29 cellular contexts compared by ENCODE assay signal in the genomic region with DNA sequence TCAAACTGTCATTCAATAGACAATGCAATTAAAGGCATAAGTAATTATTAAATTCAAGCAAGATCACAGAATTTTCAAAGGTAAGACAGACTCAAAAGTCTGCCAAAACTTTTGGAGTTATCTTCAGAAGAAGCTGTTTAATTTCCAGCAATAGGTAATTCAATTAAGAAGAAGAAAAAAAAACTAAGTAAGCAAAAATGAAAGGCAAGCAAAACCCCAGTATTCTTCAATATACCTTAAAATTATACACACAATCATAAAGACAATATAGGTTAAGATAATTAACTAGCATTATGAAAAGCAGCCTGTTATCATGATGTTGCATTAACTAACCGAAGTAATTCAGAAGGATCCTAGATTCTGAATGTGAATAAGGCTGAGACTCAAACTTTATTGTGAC.
"Had no signal": no experiment of that assay in that cellular context is flagged by ENCODE, and none has a peak within 500 bp of the region (broad histone marks: within the 10 kb centered on the region; RNA-seq: fewer than 3 reads in every experiment).

No MANE protein-coding gene starts in this region.

- H3K9me3 Mint-ChIP-seq: mesothelial cell of epicardium; naive B cell; natural killer cell treated with Interleukin-12 subunit alpha and Interleukin-12 subunit beta and Interleukin-15 and Interleukin-18, amount 100 ng/mL, for 72 hours; stimulated activated naive CD8-positive, alpha-beta T cell treated with anti-CD3 and anti-CD28 coated beads, Interleukin-15, amount 100 ng/mL, for 72 hours had no signal

- H3K9me3 ChIP-seq: esophagus muscularis mucosa, gastroesophageal sphincter, heart left ventricle, left lung, mucosa of descending colon, prostate gland, suprapubic skin, transverse colon, vagina had no signal

- H3K4me2 ChIP-seq: hepatocyte had no signal

- H3K36me3 Mint-ChIP-seq: naive B cell had no signal

- H3K27me3 Mint-ChIP-seq: naive B cell; natural killer cell treated with Interleukin-12 subunit alpha and Interleukin-12 subunit beta and Interleukin-15 and Interleukin-18, amount 100 ng/mL, for 72 hours; stimulated activated naive CD8-positive, alpha-beta T cell treated with anti-CD3 and anti-CD28 coated beads, Interleukin-15, amount 100 ng/mL, for 72 hours had no signal

- H3K36me3 ChIP-seq: gastroesophageal sphincter, prostate gland, suprapubic skin, transverse colon, vagina had no signal

- H3K27ac Mint-ChIP-seq: mesothelial cell of epicardium; natural killer cell treated with Interleukin-12 subunit alpha and Interleukin-12 subunit beta and Interleukin-15 and Interleukin-18, amount 100 ng/mL, for 72 hours had no signal

- DNase-seq: dermis blood vessel endothelial cell; effector memory CD4-positive, alpha-beta T cell; foreskin keratinocyte; heart left ventricle; left cardiac atrium; left lung; mesenchymal stem cell; mucosa of descending colon; naive B cell; nucleus accumbens; retina; stimulated activated CD4-positive, alpha-beta T cell treated with anti-CD3 and anti-CD28 coated beads, Interleukin-12 subunit alpha, Interleukin-12 subunit beta, amount 100 ng/mL, for 4 hours; stimulated activated CD4-positive, alpha-beta T cell treated with anti-CD3 and anti-CD28 coated beads, Interleukin-1b, Interleukin-23, amount 100 ng/mL, for 48 hours; stimulated activated CD4-positive, alpha-beta T cell treated with anti-CD3 and anti-CD28 coated beads, Interleukin-4, amount 100 ng/mL, for 1 hour; stimulated activated CD8-positive, alpha-beta memory T cell treated with anti-CD3 and anti-CD28 coated beads, Interleukin-4, amount 100 ng/mL, for 48 hours; stimulated activated naive CD4-positive, alpha-beta T cell; stimulated activated naive CD8-positive, alpha-beta T cell treated with anti-CD3 and anti-CD28 coated beads, Interleukin-15, amount 100 ng/mL, for 72 hours; transverse colon had no signal

- H3K4me3 ChIP-seq: coronary artery, esophagus muscularis mucosa, gastroesophageal sphincter, heart left ventricle, hepatocyte, left lung, mucosa of descending colon, prostate gland, smooth muscle cell, suprapubic skin, transverse colon, vagina had no signal

- ATAC-seq: foreskin keratinocyte; gastroesophageal sphincter; heart left ventricle; left cardiac atrium; left lung; mucosa of descending colon; natural killer cell treated with Interleukin-12 subunit alpha and Interleukin-12 subunit beta and Interleukin-15 and Interleukin-18, amount 100 ng/mL, for 72 hours; sciatic nerve; stimulated activated naive CD8-positive, alpha-beta T cell treated with anti-CD3 and anti-CD28 coated beads, Interleukin-15, amount 100 ng/mL, for 72 hours had no signal

- H3K27ac ChIP-seq: coronary artery, esophagus muscularis mucosa, foreskin keratinocyte, gastroesophageal sphincter, heart left ventricle, hepatocyte, left lung, prostate gland, suprapubic skin, transverse colon, vagina had no signal

- H3K4me3 Mint-ChIP-seq: mesothelial cell of epicardium; natural killer cell treated with Interleukin-12 subunit alpha and Interleukin-12 subunit beta and Interleukin-15 and Interleukin-18, amount 100 ng/mL, for 72 hours; stimulated activated naive CD8-positive, alpha-beta T cell treated with anti-CD3 and anti-CD28 coated beads, Interleukin-15, amount 100 ng/mL, for 72 hours had no signal

- H3K27me3 ChIP-seq: esophagus muscularis mucosa, foreskin keratinocyte, gastroesophageal sphincter, heart left ventricle, hepatocyte, left lung, suprapubic skin, transverse colon, vagina had no signal

- H2AFZ ChIP-seq: hepatocyte had no signal
